ENCODE assay signal across 9 cellular contexts in genomic region chr20:14334306-14334930, GRCh38. TPM values are rescaled to one million over a fixed set of nuclear protein-coding genes. Genes with fewer than 3 reads are reported as not detected.
DNase-seq lines count a peak whose midpoint lies in the region; ATAC-seq, FAIRE-seq and TF ChIP-seq lines count a peak whose summit lies in the region.
"Had no signal": no experiment of that assay in that cellular context is flagged by ENCODE, and none has a peak within 500 bp of the region (broad histone marks: within the 10 kb centered on the region; RNA-seq: fewer than 3 reads in every experiment).

No MANE protein-coding gene starts in this region.

- H3K9ac ChIP-seq in H1 (replicated peaks in 1 of 4; ENCODE audit: extremely low read depth in 1 of 4, low read depth in 3 of 4, low read length in 3 of 4) = no peak overlapping the region

- H2AK5ac ChIP-seq in H1 (ENCODE audit: low read depth, low read length) = no peak overlapping the region

- no peaks in the 10 kb centered on the region for H3K79me1 ChIP-seq in H1 (ENCODE audit: low read depth, low read length)

- POLR2A ChIA-PET in H1 (lab: Charles Lee; ENCODE audit: partially characterized antibody) = no interaction called here
- POLR2A ChIA-PET in CD4-positive, alpha-beta memory T cell (lab: Charles Lee; ENCODE audit: partially characterized antibody) = no interaction called here

- H3K4me2 ChIP-seq in H1 (ENCODE audit: insufficient read depth in 1 of 2, low read depth in 2 of 2, low read length in 2 of 2) = peak overlapping the region in 1 of 2 experiments; percentile 8; a peak in 1 of 4 replicates

- 24% methylated on average over 2 of the region's 3 CpGs; no CpG with 5 or more reads in 1 of the 2 experiments for WGBS in H1 (ENCODE audit: extremely low coverage in 1 of 2, insufficient coverage in 1 of 2, insufficient read length in 1 of 2, insufficient replicate concordance in 2 of 2, low coverage in 1 of 2, low lambda C conversion rate in 2 of 2, missing lambda C conversion rate in 1 of 2), 2 experiments

- TF ChIP-seq EP300 in H1 (IDR thresholded peaks at IDR 0.05; ENCODE audit: borderline replicate concordance in 1 of 2, low read depth in 2 of 2, low read length in 2 of 2) = no peak

- no peaks in the 10 kb centered on the region for H4K20me1 ChIP-seq in H1 (replicated peaks in 1 of 2; ENCODE audit: control insufficient read depth in 1 of 2, insufficient read depth in 2 of 2, low read length in 2 of 2)

- H3K14ac ChIP-seq in H1 (ENCODE audit: insufficient read length) = no peak overlapping the region

- TF ChIP-seq CTCF in H1 (IDR thresholded peaks at IDR 0.05; ENCODE audit: control extremely low read depth in 1 of 3, insufficient read depth in 1 of 3, low read depth in 1 of 3, low read length in 3 of 3) (peak in 2 of 3 experiments; percentile 26 to 34; a peak in 2 of 4 replicates), neural crest cell (conservative IDR thresholded peaks at IDR 0.05) (peak; percentile 79)

- no peak overlapping the region for H2BK5ac ChIP-seq in H1 (ENCODE audit: low read depth, low read length)

- no peaks in the 10 kb centered on the region for H3K79me2 ChIP-seq in H1 (ENCODE audit: control insufficient read depth in 1 of 2, insufficient read depth in 2 of 2, low read length in 2 of 2)

- peaks cover 0 to 14% (median 4%) of the 10 kb centered on the region in 4 experiments; a peak in 3 of 7 replicates for H3K4me1 ChIP-seq in H1 (replicated peaks in 1 of 4; ENCODE audit: control insufficient read depth in 3 of 4, insufficient read depth in 4 of 4, low read length in 3 of 4)
- H3K4me1 ChIP-seq in CD4-positive, alpha-beta memory T cell (ENCODE audit: insufficient read depth, low read length) = no peaks in the 10 kb centered on the region

- H2BK15ac ChIP-seq in H1 (ENCODE audit: low read length) = no peak overlapping the region

- H3K4me3 ChIP-seq in H1 (ENCODE audit: extremely low read depth in 1 of 4, insufficient read depth in 2 of 4, low read depth in 3 of 4, low read length in 4 of 4) = no peak overlapping the region; a peak in 2 of 8 replicates
- H3K4me3 ChIP-seq in CD4-positive, alpha-beta memory T cell (ENCODE audit: low read length in 2 of 2) = no peak overlapping the region

- no peak overlapping the region for H3K23ac ChIP-seq in H1 (ENCODE audit: insufficient read length)

- peak; percentile 68 to 72 for TF ChIP-seq RAD21 in H1 (IDR thresholded peaks at IDR 0.05 in 1 of 2, conservative IDR thresholded peaks at IDR 0.05 in 1 of 2; ENCODE audit: low read depth in 2 of 2, low read length in 2 of 2)

- no peak overlapping the region for H3K27ac ChIP-seq in H1 (ENCODE audit: low read depth, low read length)
- H3K27ac ChIP-seq in CD4-positive, alpha-beta memory T cell (ENCODE audit: low read depth, low read length) = no peak overlapping the region

- H3K36me3 Mint-ChIP-seq in neural crest cell (ENCODE audit: low read depth) = no peaks in the 10 kb centered on the region
- no peaks in the 10 kb centered on the region for H3K36me3 Mint-ChIP-seq in CD4-positive, alpha-beta memory T cell

- no peaks in the 10 kb centered on the region for H3K27me3 Mint-ChIP-seq in neural crest cell (ENCODE audit: low read depth)
- H3K27me3 Mint-ChIP-seq in CD4-positive, alpha-beta memory T cell = no peaks in the 10 kb centered on the region

- peak overlapping the region; percentile 96 for H3K4me3 Mint-ChIP-seq in neural crest cell
- H3K4me3 Mint-ChIP-seq in CD4-positive, alpha-beta memory T cell = no peak overlapping the region

- no peaks in the 10 kb centered on the region for H3K36me3 ChIP-seq in H1 (ENCODE audit: control insufficient read depth in 2 of 4, insufficient read depth in 4 of 4, low read length in 3 of 4)
- no peaks in the 10 kb centered on the region for H3K36me3 ChIP-seq in CD4-positive, alpha-beta memory T cell (ENCODE audit: insufficient read depth, low read length)

- no peaks in the 10 kb centered on the region for H3K27me3 ChIP-seq in H1 (replicated peaks in 1 of 4; ENCODE audit: control insufficient read depth in 3 of 4, extremely low read depth in 1 of 4, insufficient read depth in 3 of 4, low read length in 3 of 4)
- H3K27me3 ChIP-seq in CD4-positive, alpha-beta memory T cell (ENCODE audit: insufficient read depth, low read length) = no peaks in the 10 kb centered on the region

- no peak for TF ChIP-seq POLR2A in H1 (IDR thresholded peaks at IDR 0.05; ENCODE audit: control extremely low read depth in 1 of 2, low read depth in 2 of 2, low read length in 2 of 2)

- H3K23me2 ChIP-seq in H1 (ENCODE audit: low read depth, low read length) = no peaks in the 10 kb centered on the region

- intact Hi-C loops in CD4-positive, alpha-beta memory T cell (cut with micrococcal nuclease) = no loop called here

- CTCF ChIA-PET in H1 (lab: Charles Lee; ENCODE audit: partially characterized antibody) = interaction anchor here (0.7 to 2.1 kb wide), 6 partner anchors 19 to 656 kb away, joined by 3 to 7 read pairs (median 3); no protein-coding TSS in a partner anchor
- CTCF ChIA-PET in CD4-positive, alpha-beta memory T cell (lab: Charles Lee; ENCODE audit: partially characterized antibody) = no interaction called here

- FAIRE-seq in GM18507 (lab: Jason Lieb, UNC) = peak; percentile 83
- no peak for FAIRE-seq in H1 (lab: Jason Lieb, UNC)

- no peak overlapping the region for H3K56ac ChIP-seq in H1 (replicated peaks; ENCODE audit: insufficient read length, low read depth, low read length)

- H3K4ac ChIP-seq in H1 (replicated peaks; ENCODE audit: insufficient read length, low read depth, low read length) = no peak overlapping the region

- no peak overlapping the region for H2BK12ac ChIP-seq in H1 (ENCODE audit: low read depth, low read length)

- DNase-seq in GM18507 (ENCODE audit: extremely low spot score, insufficient read length, low read depth) (no peak), NCI-H524 (lab: John Stamatoyannopoulos, UW) (peak; percentile 74 to 90), H1 (ENCODE audit: low read depth in 1 of 2, low spot score in 2 of 2) (peak in 1 of 2 experiments; percentile 9), neural crest cell (ENCODE audit: low read depth, low spot score) (peak; percentile 42)
- DNase-seq in activated CD4-positive, alpha-beta T cell treated with anti-CD3 and anti-CD28 coated beads for 1 hour = no peak
- DNase-seq in CD4-positive, alpha-beta memory T cell = no peak

- peak overlapping the region; percentile 97 for H3K27ac Mint-ChIP-seq in neural crest cell (ENCODE audit: unreplicated experiment)
- no peak overlapping the region for H3K27ac Mint-ChIP-seq in CD4-positive, alpha-beta memory T cell

- H3K9me3 Mint-ChIP-seq in neural crest cell = no peaks in the 10 kb centered on the region
- peaks cover 0 to 7% (median 3%) of the 10 kb centered on the region in 8 donors for H3K9me3 Mint-ChIP-seq in CD4-positive, alpha-beta memory T cell

- H2BK120ac ChIP-seq in H1 (replicated peaks; ENCODE audit: low read depth, low read length) = no peak overlapping the region

- no peaks in the 10 kb centered on the region for H3K9me3 ChIP-seq in H1 (ENCODE audit: insufficient read depth in 2 of 2, low read depth in 1 of 2, low read length in 1 of 2)
- peaks cover 0 to 7% of the 10 kb centered on the region in 2 donors for H3K9me3 ChIP-seq in CD4-positive, alpha-beta memory T cell (ENCODE audit: control insufficient read depth in 1 of 2, low read length in 2 of 2)

- ATAC-seq in GM18498 (IDR thresholded peaks at IDR 0.05; ENCODE audit: unreplicated experiment) (no peak), GM21390 (IDR thresholded peaks at IDR 0.05; ENCODE audit: unreplicated experiment) (no peak)

- H3K4me1 Mint-ChIP-seq in neural crest cell = peaks cover 53% of the 10 kb centered on the region
- H3K4me1 Mint-ChIP-seq in CD4-positive, alpha-beta memory T cell = no peaks in the 10 kb centered on the region

- H4K8ac ChIP-seq in H1 (ENCODE audit: extremely low read depth, insufficient read depth, low read length) = no peak overlapping the region

- H3K18ac ChIP-seq in H1 (ENCODE audit: extremely low read depth, low read length) = no peak overlapping the region

- no peak overlapping the region for H2BK20ac ChIP-seq in H1 (ENCODE audit: low read length)

- no peak overlapping the region for H2AFZ ChIP-seq in H1 (ENCODE audit: low read length)

- H4K5ac ChIP-seq in H1 (ENCODE audit: insufficient read length, low read depth, low read length) = no peak overlapping the region

- no peak overlapping the region for H4K91ac ChIP-seq in H1 (replicated peaks; ENCODE audit: insufficient read length, low read length)

TF ChIP-seq in H1, 55 proteins besides CTCF, POLR2A, EP300 and RAD21:
- TF ChIP-seq MAFK (IDR thresholded peaks at IDR 0.05; ENCODE audit: low read depth, low read length) (no peak), RNF2 (IDR thresholded peaks at IDR 0.05; ENCODE audit: borderline replicate concordance, low read depth, low read length, missing control alignments, poor library complexity, severe bottlenecking) (no peak), BCL11A (IDR thresholded peaks at IDR 0.05; ENCODE audit: low read depth in 2 of 2, low read length in 2 of 2) (no peak), EGR1 (IDR thresholded peaks at IDR 0.05; ENCODE audit: borderline replicate concordance, low read depth, low read length) (no peak), PHF8 (conservative IDR thresholded peaks at IDR 0.05; ENCODE audit: low read depth, low read length) (no peak), BRCA1 (IDR thresholded peaks at IDR 0.05; ENCODE audit: low read depth, low read length) (no peak), ASH2L (IDR thresholded peaks at IDR 0.05; ENCODE audit: low read length) (no peak), KDM4A (IDR thresholded peaks at IDR 0.05; ENCODE audit: low read depth, low read length, severe bottlenecking) (no peak), CBX8 (IDR thresholded peaks at IDR 0.05; ENCODE audit: borderline replicate concordance, low read depth, low read length) (no peak), E2F6 (IDR thresholded peaks at IDR 0.05) (no peak), TEAD4 (IDR thresholded peaks at IDR 0.05; ENCODE audit: low read depth, low read length) (no peak), JUN (IDR thresholded peaks at IDR 0.05; ENCODE audit: low read depth, low read length) (no peak)

RNA-seq across cellular contexts. Expression of gene FLRT3, which starts 3.0 kb away (rescaled TPM):
- total RNA-seq in H1 (2021; fragmentation: NEBNext Ultra II Directional; extraction: Animal tissue kit (Norgen Biotek cat#: 25700)) = 0.35 and 0.80 TPM in 2 replicates
- polyA plus RNA-seq in H1 (2011; rRNA removed) = 0.25 and 0.41 TPM in 2 replicates
- polyA plus RNA-seq in H1 (2011; cell fraction: cytosol; rRNA removed) = 0.39 TPM
- polyA plus RNA-seq in H1 (2011; cell fraction: nucleus; rRNA removed) = 0.26 TPM
- 0.36 to 0.41 TPM (median 0.36 TPM) in 4 replicates for polyA plus RNA-seq in H1 (2012, experiment 1 of 2)
- polyA plus RNA-seq in H1 (2012, experiment 2 of 2) = 0.05 TPM
- 0.85 TPM for polyA plus RNA-seq in H1 (2013, experiment 1 of 2)
- 0.94 TPM for polyA plus RNA-seq in H1 (2013, experiment 2 of 2)
- 1.3 and 1.6 TPM in 2 replicates for polyA minus RNA-seq in H1 (2011; rRNA and poly(A)+ RNA removed)
- not detected for polyA minus RNA-seq in H1 (2011; cell fraction: cytosol; rRNA and poly(A)+ RNA removed)
- 1.9 TPM for polyA minus RNA-seq in H1 (2011; cell fraction: nucleus; rRNA and poly(A)+ RNA removed)
- 35.2 and 36.3 TPM in 2 replicates for total RNA-seq in neural crest cell
- total RNA-seq in CD4-positive, alpha-beta memory T cell = not detected
- polyA plus RNA-seq in CD4-positive, alpha-beta memory T cell = not detected
- total RNA-seq: activated CD8-positive, alpha-beta memory T cell treated with anti-CD3 and anti-CD28 coated beads for 36 hours had no signal

Comparison
In these comparisons a context has a peak if more than half of its experiments do, and no peak if none do; other contexts are left out.
1. DNase-seq: peak in NCI-H524 (2 of 2) and neural crest cell (single experiment); none in GM18507 (single experiment), activated CD4-positive, alpha-beta T cell treated with anti-CD3 and anti-CD28 coated beads for 1 hour (single experiment) and CD4-positive, alpha-beta memory T cell (0 of 5).
2. RNA of gene FLRT3, which starts 3.0 kb away (total RNA-seq): 35.2 to 36.3 TPM in neural crest cell; 0.35 to 0.80 TPM in H1 and not detected in CD4-positive, alpha-beta memory T cell; every median in the first group is over 10 times any median in the second.